ENCODE assay signal across 27 cellular contexts in genomic region chr9:18771736-18772135, GRCh38.
"Had no signal": no experiment of that assay in that cellular context is flagged by ENCODE, and none has a peak within 500 bp of the region (broad histone marks: within the 10 kb centered on the region; RNA-seq: fewer than 3 reads in every experiment).

No MANE protein-coding gene starts in this region.

- H3K36me3 Mint-ChIP-seq: immature natural killer cell; naive thymus-derived CD4-positive, alpha-beta T cell; natural killer cell treated with Interleukin-12 subunit alpha and Interleukin-12 subunit beta and Interleukin-15 and Interleukin-18, amount 100 ng/mL, for 72 hours; stimulated activated memory B cell treated with anti-CD40 and anti-IgM and Interleukin-4, amounts not matched to agents 10 μg/mL and 1 μg/mL and 100 μg/mL, for 72 hours had no signal

- H3K4me3 Mint-ChIP-seq: immature natural killer cell; mesothelial cell of epicardium; naive thymus-derived CD4-positive, alpha-beta T cell; natural killer cell treated with Interleukin-12 subunit alpha and Interleukin-12 subunit beta and Interleukin-15 and Interleukin-18, amount 100 ng/mL, for 72 hours; neural crest cell; stimulated activated memory B cell treated with anti-CD40 and anti-IgM and Interleukin-4, amounts not matched to agents 10 μg/mL and 1 μg/mL and 100 μg/mL, for 72 hours; stimulated activated naive CD8-positive, alpha-beta T cell treated with anti-CD3 and anti-CD28 coated beads, Interleukin-15, amount 100 ng/mL, for 72 hours; type B pancreatic cell had no signal

- H3K27ac Mint-ChIP-seq: immature natural killer cell; naive thymus-derived CD4-positive, alpha-beta T cell; natural killer cell treated with Interleukin-12 subunit alpha and Interleukin-12 subunit beta and Interleukin-15 and Interleukin-18, amount 100 ng/mL, for 72 hours; stimulated activated memory B cell treated with anti-CD40 and anti-IgM and Interleukin-4, amounts not matched to agents 10 μg/mL and 1 μg/mL and 100 μg/mL, for 72 hours; stimulated activated naive CD8-positive, alpha-beta T cell treated with anti-CD3 and anti-CD28 coated beads, Interleukin-15, amount 100 ng/mL, for 72 hours had no signal

- ATAC-seq: naive thymus-derived CD4-positive, alpha-beta T cell; natural killer cell treated with Interleukin-12 subunit alpha and Interleukin-12 subunit beta and Interleukin-15 and Interleukin-18, amount 100 ng/mL, for 72 hours; pancreas; right cardiac atrium; stimulated activated memory B cell treated with anti-CD40 and anti-IgM and Interleukin-4, amounts not matched to agents 10 μg/mL and 1 μg/mL and 100 μg/mL, for 72 hours; stimulated activated naive CD8-positive, alpha-beta T cell treated with anti-CD3 and anti-CD28 coated beads, Interleukin-15, amount 100 ng/mL, for 72 hours had no signal

- H3K4me1 Mint-ChIP-seq: immature natural killer cell; naive thymus-derived CD4-positive, alpha-beta T cell; stimulated activated memory B cell treated with anti-CD40 and anti-IgM and Interleukin-4, amounts not matched to agents 10 μg/mL and 1 μg/mL and 100 μg/mL, for 72 hours; stimulated activated naive CD8-positive, alpha-beta T cell treated with anti-CD3 and anti-CD28 coated beads, Interleukin-15, amount 100 ng/mL, for 72 hours had no signal

- H3K4me3 ChIP-seq: left ventricle myocardium inferior, lung, pancreas, prostate gland, skin epidermis, tibial nerve, vagina had no signal

- H3K27me3 Mint-ChIP-seq: type B pancreatic cell had no signal

- DNase-seq: hypothalamus; immature natural killer cell; kidney; left ventricle myocardium inferior; mesendoderm; naive thymus-derived CD4-positive, alpha-beta T cell; nucleus accumbens; pancreas; posterior cingulate gyrus; retina; right cardiac atrium; stimulated activated CD4-positive, alpha-beta T cell treated with anti-CD3 and anti-CD28 coated beads, Interleukin-12 subunit alpha, Interleukin-12 subunit beta, amount 100 ng/mL, for 4 hours; stimulated activated CD4-positive, alpha-beta T cell treated with anti-CD3 and anti-CD28 coated beads, Interleukin-4, amount 100 ng/mL, for 24 hours; stimulated activated CD8-positive, alpha-beta memory T cell treated with anti-CD3 and anti-CD28 coated beads, Interleukin-4, amount 100 ng/mL, for 48 hours; stimulated activated naive CD4-positive, alpha-beta T cell treated with Interleukin-2 at 50 U/mL for 16 hours; stimulated activated naive CD8-positive, alpha-beta T cell treated with anti-CD3 and anti-CD28 coated beads, Interleukin-15, amount 100 ng/mL, for 72 hours; substantia nigra had no signal

- H3K9me3 Mint-ChIP-seq: naive thymus-derived CD4-positive, alpha-beta T cell; natural killer cell treated with Interleukin-12 subunit alpha and Interleukin-12 subunit beta and Interleukin-15 and Interleukin-18, amount 100 ng/mL, for 72 hours; stimulated activated naive CD8-positive, alpha-beta T cell treated with anti-CD3 and anti-CD28 coated beads, Interleukin-15, amount 100 ng/mL, for 72 hours had no signal
